In genomic region chr15:78130466-78131294, GRCh38 we compare ENCODE assay signal across 8 cellular contexts. TPM values are rescaled to one million over a fixed set of nuclear protein-coding genes. Genes with fewer than 3 reads are reported as not detected.
DNase-seq lines count a peak whose midpoint lies in the region; ATAC-seq and TF ChIP-seq lines count a peak whose summit lies in the region.

No MANE protein-coding gene starts in this region.

- H3K4me3 Mint-ChIP-seq in neural crest cell: peak overlapping the region; percentile 81

- in situ Hi-C loops in IMR-90 (cut with MboI; ENCODE audit: low sequenced_read_pairs): no loop called here

- 0 out of 2 replicates have a peak, but pooled peaks cover 6% of the 10 kb centered on the region for H4K20me1 ChIP-seq in IMR-90 (ENCODE audit: insufficient read depth, low read length)

- H3K9me3 Mint-ChIP-seq in neural crest cell: no peaks in the 10 kb centered on the region

- no peaks in the 10 kb centered on the region for H3K36me3 ChIP-seq in BJ (ENCODE audit: control insufficient read depth, insufficient read depth, low read length)
- H3K36me3 ChIP-seq in IMR-90 (ENCODE audit: control insufficient read depth, insufficient read depth, low read length): no peaks in the 10 kb centered on the region

- CTCF ChIA-PET in BJ (lab: Yijun Ruan, JAX): interaction anchor here (0.6 to 4.1 kb wide), 27 partner anchors 9 to 339 kb away, joined by 3 to 31 read pairs (median 3); partner anchors contain the start of gene IDH3A
- CTCF ChIA-PET in IMR-90 (lab: Yijun Ruan, JAX): interaction anchor here (0.5 to 1.8 kb wide), 4 partner anchors 9 to 110 kb away, joined by 3 to 4 read pairs (median 3); no protein-coding TSS in a partner anchor

- H3K4ac ChIP-seq in IMR-90 (ENCODE audit: low read depth, low read length): no peak overlapping the region

- ATAC-seq in GM19452 (IDR thresholded peaks at IDR 0.05; ENCODE audit: unreplicated experiment): peak; percentile 56
- ATAC-seq in IMR-90 (ENCODE audit: low read depth): peak; percentile 46

- dilution Hi-C loops in IMR-90 (cut with HindIII; ENCODE audit: low sequenced_read_pairs, unreplicated experiment): no loop called here

- BruUV-seq in IMR-90 (replicated peaks; lab: Mats Ljungman, UMichigan): no TSS peak

- H3K4me1 ChIP-seq in IMR-90 (ENCODE audit: control insufficient read depth, insufficient read depth, low read length): peaks cover 4% of the 10 kb centered on the region

- no peak overlapping the region for H2AK5ac ChIP-seq in IMR-90 (ENCODE audit: low read depth, low read length)

- no peak overlapping the region for H3K23ac ChIP-seq in IMR-90 (ENCODE audit: low read depth, low read length)

- no peaks in the 10 kb centered on the region for H3K27me3 Mint-ChIP-seq in neural crest cell (ENCODE audit: low read depth)

- no peaks in the 10 kb centered on the region for H3K27me3 ChIP-seq in BJ (ENCODE audit: control insufficient read depth, insufficient read depth, low read length)
- H3K27me3 ChIP-seq in IMR-90 (ENCODE audit: control insufficient read depth, insufficient read depth, low read length): no peaks in the 10 kb centered on the region; the same call in 1 of the 2 replicates

- H3K79me1 ChIP-seq in IMR-90 (ENCODE audit: low read depth in 1 of 2, low read length in 2 of 2): no peaks in the 10 kb centered on the region

- no peak overlapping the region for H3K56ac ChIP-seq in IMR-90 (ENCODE audit: extremely low read depth, insufficient read depth, low read length)

- no peak overlapping the region for H3K27ac Mint-ChIP-seq in neural crest cell (ENCODE audit: unreplicated experiment)

- H2BK5ac ChIP-seq in IMR-90 (ENCODE audit: low read depth, low read length, poor library complexity, severe bottlenecking): no peak overlapping the region

- no peak for DNase-seq in BJ (ENCODE audit: low read depth)
- DNase-seq in IMR-90: no peak
- no peak for DNase-seq in choroid plexus epithelial cell (ENCODE audit: low read depth)
- no peak for DNase-seq in neural crest cell (ENCODE audit: low read depth, low spot score)
- DNase-seq in foreskin melanocyte: no peak
- no peak for DNase-seq in ureter (ENCODE audit: low spot score)
- DNase-seq in erythroblast (lab: John Stamatoyannopoulos, UW): no peak

- TF ChIP-seq RAD21 in IMR-90 (IDR thresholded peaks at IDR 0.05; ENCODE audit: low read length): no peak

- peaks cover 17% of the 10 kb centered on the region for H3K4me1 Mint-ChIP-seq in neural crest cell

- no peaks in the 10 kb centered on the region for H3K9me3 ChIP-seq in IMR-90 (ENCODE audit: control insufficient read depth, insufficient read depth, low read length)

- H2AFZ ChIP-seq in IMR-90 (replicated peaks; ENCODE audit: low read length, poor library complexity): peak overlapping the region; percentile 96

- POLR2A ChIA-PET in BJ (lab: Charles Lee): no interaction called here
- POLR2A ChIA-PET in IMR-90 (lab: Charles Lee; ENCODE audit: unreplicated experiment): no interaction called here

- H2BK20ac ChIP-seq in IMR-90 (ENCODE audit: low read depth, low read length): no peak overlapping the region

- no peak overlapping the region for H4K5ac ChIP-seq in IMR-90 (ENCODE audit: low read depth, low read length)

- TF ChIP-seq CTCF in BJ (IDR thresholded peaks at IDR 0.05; ENCODE audit: insufficient read depth, low read depth, low read length) (no peak), IMR-90 (conservative IDR thresholded peaks at IDR 0.05; ENCODE audit: low read depth, low read length) (no peak), choroid plexus epithelial cell (conservative IDR thresholded peaks at IDR 0.05; ENCODE audit: low read depth, low read length) (no peak), neural crest cell (conservative IDR thresholded peaks at IDR 0.05) (no peak)

- no peak overlapping the region for H2BK15ac ChIP-seq in IMR-90 (ENCODE audit: low read depth, low read length)

- no peak overlapping the region for H3K14ac ChIP-seq in IMR-90 (replicated peaks; ENCODE audit: low read depth, low read length)

- no peak for TF ChIP-seq POLR2A in IMR-90 (IDR thresholded peaks at IDR 0.05; ENCODE audit: low read depth, low read length)
- no peak for TF ChIP-seq POLR2A in erythroblast (IDR thresholded peaks at IDR 0.05; ENCODE audit: low read length)

- H3K4me2 ChIP-seq in IMR-90 (ENCODE audit: low read depth, low read length): no peak overlapping the region

- H3K4me3 ChIP-seq in BJ (ENCODE audit: low read depth, low read length) (peak overlapping the region; percentile 66), IMR-90 (ENCODE audit: insufficient read depth, low read depth, low read length) (peak overlapping the region; percentile 63), choroid plexus epithelial cell (ENCODE audit: low read depth, low read length) (peak overlapping the region; percentile 70)

- WGBS in IMR-90 (ENCODE audit: extremely low coverage in 2 of 2, insufficient read length in 1 of 2), 2 experiments: 18% methylated on average over 31 of the region's 51 CpGs; no CpG with 5 or more reads in 1 of the 2 experiments

- no peak overlapping the region for H4K8ac ChIP-seq in IMR-90 (ENCODE audit: low read depth in 2 of 2, low read length in 2 of 2)

- no peak overlapping the region for H3K18ac ChIP-seq in IMR-90 (ENCODE audit: low read depth, low read length)

- no peak overlapping the region for H4K91ac ChIP-seq in IMR-90 (ENCODE audit: insufficient read depth, low read depth, low read length)

- H2BK120ac ChIP-seq in IMR-90 (ENCODE audit: low read depth, low read length): no peak overlapping the region

- peaks cover 3% of the 10 kb centered on the region for H3K9me1 ChIP-seq in IMR-90 (ENCODE audit: insufficient read depth, low read length)

- intact Hi-C loops in IMR-90 (cut with micrococcal nuclease): loop anchor here (5.0 kb wide), 1 partner anchor 112 kb away; no protein-coding TSS in a partner anchor

- no peak overlapping the region for H2AK9ac ChIP-seq in IMR-90 (replicated peaks; ENCODE audit: low read depth, low read length, poor library complexity)

- no peak overlapping the region for H3K27ac ChIP-seq in IMR-90 (ENCODE audit: insufficient read depth, low read length)

- H3K9ac ChIP-seq in IMR-90 (ENCODE audit: low read depth, low read length): no peak overlapping the region

- H3K36me3 Mint-ChIP-seq in neural crest cell (ENCODE audit: low read depth): no peaks in the 10 kb centered on the region

TF ChIP-seq in IMR-90, 13 proteins besides CTCF, POLR2A, EP300 and RAD21:
- TF ChIP-seq CEBPB (IDR thresholded peaks at IDR 0.05; ENCODE audit: low read depth, low read length): no peak
- no peak for TF ChIP-seq RFX5 (IDR thresholded peaks at IDR 0.05; ENCODE audit: low read depth, low read length)
- TF ChIP-seq SMC3 (IDR thresholded peaks at IDR 0.05; ENCODE audit: low read depth, low read length): no peak
- TF ChIP-seq MAFK (IDR thresholded peaks at IDR 0.05; ENCODE audit: low read depth, low read length): no peak
- no peak for TF ChIP-seq USF2 (IDR thresholded peaks at IDR 0.05; ENCODE audit: low read depth, low read length)
- TF ChIP-seq CHD1 (IDR thresholded peaks at IDR 0.05; ENCODE audit: low read depth, low read length): no peak
- no peak for TF ChIP-seq FOS (IDR thresholded peaks at IDR 0.05; ENCODE audit: low read depth, low read length)
- no peak for TF ChIP-seq RCOR1 (IDR thresholded peaks at IDR 0.05; ENCODE audit: insufficient replicate concordance, low read length)
- TF ChIP-seq BHLHE40 (IDR thresholded peaks at IDR 0.05; ENCODE audit: low read depth, low read length): no peak
- TF ChIP-seq MAZ (IDR thresholded peaks at IDR 0.05; ENCODE audit: borderline replicate concordance, low read depth, low read length): no peak
- TF ChIP-seq MXI1 (IDR thresholded peaks at IDR 0.05; ENCODE audit: borderline replicate concordance, low read depth, low read length): no peak
- no peak for TF ChIP-seq NFE2L2 (IDR thresholded peaks at IDR 0.05; ENCODE audit: low read depth, low read length)

RNA-seq across cellular contexts. Expression of gene CIB2, which starts 0.6 kb away (rescaled TPM):
- polyA plus RNA-seq in BJ (2011; rRNA removed): 4.5 and 7.4 TPM in 2 replicates
- polyA minus RNA-seq in BJ (2011; rRNA and poly(A)+ RNA removed): 3.7 and 6.8 TPM in 2 replicates
- total RNA-seq in IMR-90 (2012; rRNA removed): 2.2 and 2.5 TPM in 2 replicates
- 2.4 and 2.8 TPM in 2 replicates for polyA plus RNA-seq in IMR-90 (2012; rRNA removed)
- polyA plus RNA-seq in IMR-90 (2012; cell fraction: cytosol; rRNA removed): 2.5 and 3.1 TPM in 2 replicates
- polyA plus RNA-seq in IMR-90 (2012; cell fraction: nucleus; rRNA removed; ENCODE audit: low replicate concordance): 0.83 and 2.3 TPM in 2 replicates
- total RNA-seq in neural crest cell: 36.5 and 37.7 TPM in 2 replicates
- 15.9 TPM for total RNA-seq in ureter

RNA-seq across cellular contexts. Expression of gene IDH3A, which starts 18.5 kb away (rescaled TPM):
- polyA plus RNA-seq in BJ (2011; rRNA removed) (49.3 and 76.1 TPM in 2 replicates), IMR-90 (2012; rRNA removed) (33.9 and 34.5 TPM in 2 replicates)
- polyA minus RNA-seq in BJ (2011; rRNA and poly(A)+ RNA removed): 22.9 and 29.8 TPM in 2 replicates
- total RNA-seq in IMR-90 (2012; rRNA removed) (47.7 and 64.4 TPM in 2 replicates), neural crest cell (41.5 and 47.9 TPM in 2 replicates), ureter (85.7 TPM)
- polyA plus RNA-seq in IMR-90 (2012; cell fraction: cytosol; rRNA removed): 4.8 and 8.6 TPM in 2 replicates
- polyA plus RNA-seq in IMR-90 (2012; cell fraction: nucleus; rRNA removed; ENCODE audit: low replicate concordance): 6.3 and 41.0 TPM in 2 replicates

RNA-seq across cellular contexts. Expression of gene SH2D7, which starts 38.3 kb away (rescaled TPM):
- polyA plus RNA-seq in BJ (2011; rRNA removed) (not detected in 2 replicates), IMR-90 (2012; rRNA removed) (not detected in 2 replicates)
- polyA minus RNA-seq in BJ (2011; rRNA and poly(A)+ RNA removed): not detected in 2 replicates
- total RNA-seq in IMR-90 (2012; rRNA removed) (not detected in 2 replicates), neural crest cell (not detected in 2 replicates), ureter (not detected)
- not detected in 2 replicates for polyA plus RNA-seq in IMR-90 (2012; cell fraction: cytosol; rRNA removed)
- polyA plus RNA-seq in IMR-90 (2012; cell fraction: nucleus; rRNA removed; ENCODE audit: low replicate concordance): not detected in 2 replicates

RNA-seq across cellular contexts. Expression of gene TBC1D2B, which starts 53.2 kb away (rescaled TPM):
- polyA plus RNA-seq in BJ (2011; rRNA removed) (37.3 and 39.8 TPM in 2 replicates), IMR-90 (2012; rRNA removed) (22.8 and 28.3 TPM in 2 replicates)
- 36.0 and 41.3 TPM in 2 replicates for polyA minus RNA-seq in BJ (2011; rRNA and poly(A)+ RNA removed)
- total RNA-seq in IMR-90 (2012; rRNA removed) (17.7 and 17.8 TPM in 2 replicates), neural crest cell (19.7 and 21.8 TPM in 2 replicates), ureter (103 TPM)
- 13.0 and 22.1 TPM in 2 replicates for polyA plus RNA-seq in IMR-90 (2012; cell fraction: cytosol; rRNA removed)
- 84.5 and 160 TPM in 2 replicates for polyA plus RNA-seq in IMR-90 (2012; cell fraction: nucleus; rRNA removed; ENCODE audit: low replicate concordance)
